In genomic region chr4:10403633-10404445, GRCh38 we compare ENCODE assay signal across 8 cellular contexts. TPM values are rescaled to one million over a fixed set of nuclear protein-coding genes. Genes with fewer than 3 reads are reported as not detected.
DNase-seq lines count a peak whose midpoint lies in the region; ATAC-seq, FAIRE-seq and TF ChIP-seq lines count a peak whose summit lies in the region.

No MANE protein-coding gene starts in this region.

- FAIRE-seq in kidney (lab: Jason Lieb, UNC) = peak; percentile 13

- H3K9ac ChIP-seq in kidney (ENCODE audit: low read length in 2 of 2) = no peak overlapping the region

- intact Hi-C loops in kidney (cut with DNase I) (no loop called here), uterus (cut with DNase I; ENCODE audit: low total_unique reads) (loop anchor here (10.0 kb wide), 1 partner anchor 239 kb away; no protein-coding TSS in a partner anchor)

- H3K9me3 ChIP-seq in kidney (ENCODE audit: control insufficient read depth in 1 of 2, low read length in 2 of 2) = no peaks in the 10 kb centered on the region
- H3K9me3 ChIP-seq in uterus = no peaks in the 10 kb centered on the region

- no peak for ATAC-seq in GM19397 (IDR thresholded peaks at IDR 0.05; ENCODE audit: unreplicated experiment)

- H3K4me1 ChIP-seq in kidney (ENCODE audit: control insufficient read depth in 1 of 2, insufficient read depth in 1 of 2, low read depth in 1 of 2, low read length in 2 of 2) (no peaks in the 10 kb centered on the region), uterus (no peaks in the 10 kb centered on the region)

- H3K27me3 ChIP-seq in uterus = no peaks in the 10 kb centered on the region

- in situ Hi-C loops in astrocyte of the cerebellum (cut with HindIII; ENCODE audit: low sequenced_read_pairs) = no loop called here

- no peak for TF ChIP-seq POLR2A in uterus (IDR thresholded peaks at IDR 0.05)

- no peaks in the 10 kb centered on the region for H3K36me3 ChIP-seq in kidney (ENCODE audit: control insufficient read depth in 1 of 2, insufficient read depth in 2 of 2, low read length in 2 of 2)
- H3K36me3 ChIP-seq in uterus = no peaks in the 10 kb centered on the region

- no peak overlapping the region for H3K4me3 ChIP-seq in astrocyte of the cerebellum (ENCODE audit: low read depth, low read length)
- no peak overlapping the region for H3K4me3 ChIP-seq in kidney (ENCODE audit: low read length in 2 of 2)
- H3K4me3 ChIP-seq in uterus = no peak overlapping the region

- no peak overlapping the region for H3K27ac ChIP-seq in kidney (ENCODE audit: low read depth in 2 of 2, low read length in 2 of 2)
- no peak overlapping the region for H3K27ac ChIP-seq in uterus

- DNase-seq in SKM-1 treated with dmso at 0.1 percent for 144 hours (lab: John Stamatoyannopoulos, UW; ENCODE audit: unreplicated experiment) (peak; percentile 23), SKM-1 (lab: John Stamatoyannopoulos, UW; ENCODE audit: unreplicated experiment) (no peak), NAMALWA (ENCODE audit: low spot score) (peak; percentile 41), astrocyte of the cerebellum (ENCODE audit: low read depth) (peak; percentile 11), kidney (no peak), uterus (no peak)
- no peak for DNase-seq in central memory CD4-positive, alpha-beta T cell

- TF ChIP-seq CTCF in astrocyte of the cerebellum (IDR thresholded peaks at IDR 0.05; ENCODE audit: low read depth, low read length, missing control alignments) = peak; percentile 29
- TF ChIP-seq CTCF in kidney (IDR thresholded peaks at IDR 0.05; ENCODE audit: borderline replicate concordance, extremely low read depth, insufficient read depth) = peak; percentile 59
- TF ChIP-seq CTCF in uterus (IDR thresholded peaks at IDR 0.05) = peak in 3 of 4 experiments; percentile 12 to 62 (median 54)

RNA-seq across cellular contexts. Expression of gene ZNF518B, which starts 53.4 kb away (rescaled TPM):
- total RNA-seq in kidney (19.7 TPM), uterus (100 to 1,000 TPM in 1 of 4 donors, 10 to 100 TPM in 3; 13.8 to 105 (median 46.4) TPM)
- 3.7 TPM for polyA plus RNA-seq in kidney (ENCODE audit: insufficient read depth, low read depth, low replicate concordance)

Comparison
In these comparisons a context has a peak if more than half of its experiments do, and no peak if none do; other contexts are left out.
1. DNase-seq: peak in SKM-1 treated with dmso at 0.1 percent for 144 hours (single experiment), NAMALWA (single experiment) and astrocyte of the cerebellum (single experiment); none in SKM-1 (single experiment), kidney (single experiment), uterus (0 of 2) and central memory CD4-positive, alpha-beta T cell (single experiment).
2. Peak in every context shown above with its lines, with median percentiles within 50 percentile points of each other: CTCF ChIP-seq.